27 cellular contexts compared by ENCODE assay signal in genomic region chr20:54237544-54237943, GRCh38.
"Had no signal": no experiment of that assay in that cellular context is flagged by ENCODE, and none has a peak within 500 bp of the region (broad histone marks: within the 10 kb centered on the region; RNA-seq: fewer than 3 reads in every experiment).

No MANE protein-coding gene starts in this region.

- H3K36me3 Mint-ChIP-seq: stimulated activated effector memory CD8-positive, alpha-beta T cell treated with anti-CD3 and anti-CD28 coated beads, Interleukin-12 subunit alpha, Interleukin-12 subunit beta, amount 100 ng/mL, for 72 hours had no signal

- H3K27ac Mint-ChIP-seq: effector memory CD8-positive, alpha-beta T cell; immature natural killer cell; naive thymus-derived CD8-positive, alpha-beta T cell; nephron progenitor cell; stimulated activated effector memory CD8-positive, alpha-beta T cell treated with anti-CD3 and anti-CD28 coated beads, Interleukin-12 subunit alpha, Interleukin-12 subunit beta, amount 100 ng/mL, for 72 hours had no signal

- H3K4me3 Mint-ChIP-seq: effector memory CD8-positive, alpha-beta T cell; immature natural killer cell; naive thymus-derived CD8-positive, alpha-beta T cell; nephron progenitor cell; stimulated activated effector memory CD8-positive, alpha-beta T cell treated with anti-CD3 and anti-CD28 coated beads, Interleukin-12 subunit alpha, Interleukin-12 subunit beta, amount 100 ng/mL, for 72 hours had no signal

- H3K27me3 ChIP-seq: esophagus squamous epithelium, ovary, sigmoid colon, stomach, thyroid gland, vagina had no signal

- H3K4me1 Mint-ChIP-seq: immature natural killer cell; naive thymus-derived CD8-positive, alpha-beta T cell; nephron progenitor cell; stimulated activated effector memory CD8-positive, alpha-beta T cell treated with anti-CD3 and anti-CD28 coated beads, Interleukin-12 subunit alpha, Interleukin-12 subunit beta, amount 100 ng/mL, for 72 hours had no signal

- ATAC-seq: effector memory CD8-positive, alpha-beta T cell; left ventricle myocardium superior; lower lobe of right lung; naive thymus-derived CD8-positive, alpha-beta T cell; psoas muscle; right cardiac atrium; stimulated activated effector memory CD8-positive, alpha-beta T cell treated with anti-CD3 and anti-CD28 coated beads, Interleukin-12 subunit alpha, Interleukin-12 subunit beta, amount 100 ng/mL, for 72 hours had no signal

- DNase-seq: dermis blood vessel endothelial cell; effector memory CD8-positive, alpha-beta T cell; erythroblast; esophagus squamous epithelium; foreskin melanocyte; hypothalamus; immature natural killer cell; islet precursor cell; kidney glomerular epithelial cell; left ventricle myocardium superior; lower lobe of right lung; naive thymus-derived CD8-positive, alpha-beta T cell; nephron progenitor cell; occipital lobe; ovary; posterior cingulate gyrus; psoas muscle; right cardiac atrium; sigmoid colon; stimulated activated CD4-positive, alpha-beta T cell treated with anti-CD3 and anti-CD28 coated beads, Interleukin-2, amount 100 ng/mL, for 24 hours; stimulated activated CD4-positive, alpha-beta T cell treated with anti-CD3 and anti-CD28 coated beads, Interleukin-4, amount 100 ng/mL, for 24 hours; stimulated activated naive CD4-positive, alpha-beta T cell treated with Interleukin-2 at 50 U/mL for 16 hours; stomach; thyroid gland; trophoblast cell had no signal

- H3K4me3 ChIP-seq: esophagus squamous epithelium, lower lobe of right lung, ovary, psoas muscle, sigmoid colon, stomach, thyroid gland, vagina had no signal

- H3K27ac ChIP-seq: esophagus squamous epithelium, lower lobe of right lung, ovary, psoas muscle, sigmoid colon, stomach, thyroid gland, vagina had no signal

- H3K9me3 Mint-ChIP-seq: effector memory CD8-positive, alpha-beta T cell; stimulated activated effector memory CD8-positive, alpha-beta T cell treated with anti-CD3 and anti-CD28 coated beads, Interleukin-12 subunit alpha, Interleukin-12 subunit beta, amount 100 ng/mL, for 72 hours had no signal
